Comparison of ENCODE assay signal across 22 cellular contexts in the genomic region with DNA sequence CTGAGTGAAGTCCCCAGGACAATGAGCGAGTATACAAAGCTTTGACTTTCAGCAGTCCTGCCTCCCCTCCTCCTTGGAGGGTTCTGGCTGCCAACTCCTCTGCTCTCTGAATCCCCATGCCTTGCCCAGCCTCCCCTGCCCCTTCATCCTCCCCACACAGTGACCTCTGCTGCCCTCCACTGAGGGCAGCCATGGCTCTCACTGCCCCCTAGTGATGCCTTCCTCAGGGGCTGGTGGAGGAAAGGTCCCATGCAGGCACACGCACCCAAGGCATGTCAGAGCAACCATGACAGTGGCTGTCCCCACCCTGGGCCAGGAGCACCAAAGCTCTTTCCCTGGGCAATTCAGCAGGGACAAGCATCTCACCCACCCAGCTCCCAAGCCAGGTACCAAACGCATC. TPM values are rescaled to one million over a fixed set of nuclear protein-coding genes. Genes with fewer than 3 reads are reported as not detected.
A peak's percentile ranks its signal among the peaks of the same experiment; 100 is the strongest.
DNase-seq lines count a peak whose midpoint lies in the region; ATAC-seq and TF ChIP-seq lines count a peak whose summit lies in the region.
"Had no signal": no experiment of that assay in that cellular context is flagged by ENCODE, and none has a peak within 500 bp of the region (broad histone marks: within the 10 kb centered on the region; RNA-seq: fewer than 3 reads in every experiment).

No MANE protein-coding gene starts in this region.

- H3K4me3 ChIP-seq in BE2C (ENCODE audit: low read depth, low read length) = no peak overlapping the region
- H3K4me3 ChIP-seq in HCT116 (replicated peaks in 1 of 2; ENCODE audit: low read depth in 1 of 2, low read length in 2 of 2) = no peak overlapping the region
- H3K4me3 ChIP-seq in naive thymus-derived CD4-positive, alpha-beta T cell (ENCODE audit: low read length) = no peak overlapping the region
- H3K4me3 ChIP-seq: A549, SJCRH30 had no signal

- DNase-seq in BE2C = no peak
- no peak for DNase-seq in HCT116 (ENCODE audit: low read depth, low spot score)
- DNase-seq in ecto neural progenitor cell (ENCODE audit: low spot score) = peak; percentile 32
- no peak for DNase-seq in naive thymus-derived CD4-positive, alpha-beta T cell
- DNase-seq in NCI-H526 (lab: John Stamatoyannopoulos, UW) = no peak
- DNase-seq in hepatic stellate cell (ENCODE audit: low spot score) = no peak
- DNase-seq in HuH-7.5 (ENCODE audit: low spot score) = no peak
- DNase-seq: Calu3; CD4-positive, CD25-positive, alpha-beta regulatory T cell; DMS79; GDM1; H7; IMR-90; NCI-H1092 treated with DMSO at 0.1 percent for 48 hours; NCI-H1694; NCI-H2107; NCI-H226; NK-92 treated with Interleukin-12 subunit alpha and Interleukin-12 subunit beta, amount 100 ng/mL, for 24 hours; SJCRH30 had no signal

- CTCF ChIA-PET in HCT116 (lab: Charles Lee) = no interaction called here
- CTCF ChIA-PET in naive thymus-derived CD4-positive, alpha-beta T cell (lab: Charles Lee) = no interaction called here

- H3K9ac ChIP-seq in HCT116 (ENCODE audit: low read length) = no peak overlapping the region

- no peaks in the 10 kb centered on the region for H4K20me1 ChIP-seq in HCT116 (ENCODE audit: insufficient read depth)

- TF ChIP-seq RAD21 in HCT116 (IDR thresholded peaks at IDR 0.05; ENCODE audit: low read depth) = peak; percentile 16; the same call in 1 of the 2 replicates

- POLR2A ChIA-PET in HCT116 (lab: Charles Lee) = no interaction called here
- POLR2A ChIA-PET in naive thymus-derived CD4-positive, alpha-beta T cell (lab: Charles Lee) = no interaction called here

- no peak overlapping the region for H3K27ac Mint-ChIP-seq in naive thymus-derived CD4-positive, alpha-beta T cell

- H3K27ac ChIP-seq in HCT116 (ENCODE audit: low read depth, low read length) = no peak overlapping the region
- H3K27ac ChIP-seq in naive thymus-derived CD4-positive, alpha-beta T cell (ENCODE audit: low read depth, low read length) = no peak overlapping the region
- H3K27ac ChIP-seq: A549, RWPE1, SJCRH30 had no signal

- H3K9me2 ChIP-seq in HCT116 (ENCODE audit: insufficient read depth) = no peaks in the 10 kb centered on the region

- intact Hi-C loops in HCT116 (cut with micrococcal nuclease) = no loop called here
- intact Hi-C loops in naive thymus-derived CD4-positive, alpha-beta T cell (cut with micrococcal nuclease) = no loop called here

- H3K27me3 Mint-ChIP-seq in naive thymus-derived CD4-positive, alpha-beta T cell = peaks cover 0 to 8% (median 5%) of the 10 kb centered on the region in 5 donors
- H3K27me3 Mint-ChIP-seq: CD4-positive, CD25-positive, alpha-beta regulatory T cell had no signal

- H3K4me2 ChIP-seq in HCT116 (ENCODE audit: low read length) = no peak overlapping the region
- H3K4me2 ChIP-seq: A549 had no signal

- no peak for TF ChIP-seq POLR2A in HCT116 (IDR thresholded peaks at IDR 0.05; ENCODE audit: borderline replicate concordance, extremely low read depth, insufficient read depth, insufficient read length)

- no peaks in the 10 kb centered on the region for H3K36me3 Mint-ChIP-seq in naive thymus-derived CD4-positive, alpha-beta T cell
- H3K36me3 Mint-ChIP-seq: CD4-positive, CD25-positive, alpha-beta regulatory T cell had no signal

- H3K9me3 ChIP-seq in BE2C = no peaks in the 10 kb centered on the region
- H3K9me3 ChIP-seq in HCT116 (ENCODE audit: control insufficient read depth in 1 of 2, insufficient read depth in 1 of 2, low read depth in 1 of 2, low read length in 2 of 2) = no peaks in the 10 kb centered on the region
- H3K9me3 ChIP-seq in naive thymus-derived CD4-positive, alpha-beta T cell (ENCODE audit: control insufficient read depth in 2 of 3, low read length in 3 of 3) = no peaks in the 10 kb centered on the region
- H3K9me3 ChIP-seq: A549, SJCRH30 had no signal

- TF ChIP-seq CTCF in BE2C (IDR thresholded peaks at IDR 0.05; ENCODE audit: low read depth, low read length) = 0 out of 2 replicates have a peak, but pooled peaks have one; percentile 3
- 0 out of 6 replicates have a peak, but pooled peaks of 1 of the 3 experiments have one; percentile 8 for TF ChIP-seq CTCF in HCT116 (IDR thresholded peaks at IDR 0.05 in 2 of 3, conservative IDR thresholded peaks at IDR 0.05 in 1 of 3; ENCODE audit: borderline replicate concordance in 1 of 3, insufficient read depth in 1 of 3, low read depth in 2 of 3, low read length in 2 of 3)

- ATAC-seq in HCT116 (0 out of 2 replicates have a peak, but pooled peaks have one; percentile 54), GM21447 (IDR thresholded peaks at IDR 0.05; ENCODE audit: unreplicated experiment) (no peak)
- ATAC-seq in naive thymus-derived CD4-positive, alpha-beta T cell = peak; percentile 18

- H3K4me3 Mint-ChIP-seq in naive thymus-derived CD4-positive, alpha-beta T cell = no peak overlapping the region
- H3K4me3 Mint-ChIP-seq: CD4-positive, CD25-positive, alpha-beta regulatory T cell had no signal

- H2AFZ ChIP-seq in HCT116 (ENCODE audit: low read depth, low read length, poor library complexity, severe bottlenecking) = no peak overlapping the region

- H3K27me3 ChIP-seq in BE2C = peaks cover under 1% of the 10 kb centered on the region; the same call in 1 of the 2 replicates
- no peaks in the 10 kb centered on the region for H3K27me3 ChIP-seq in HCT116 (ENCODE audit: insufficient read depth, low read length)
- no peaks in the 10 kb centered on the region for H3K27me3 ChIP-seq in naive thymus-derived CD4-positive, alpha-beta T cell (ENCODE audit: control insufficient read depth in 2 of 2, insufficient read depth in 2 of 2, low read length in 2 of 2)
- H3K27me3 ChIP-seq: SJCRH30 had no signal

- RAD21 ChIA-PET in HCT116 (lab: Charles Lee; ENCODE audit: low non-redundant PET in 1 of 2, low total read pairs in 2 of 2, uncharacterized antibody in 2 of 2, unreplicated experiment in 2 of 2) = no interaction called here

- no peaks in the 10 kb centered on the region for H3K4me1 Mint-ChIP-seq in naive thymus-derived CD4-positive, alpha-beta T cell
- H3K4me1 Mint-ChIP-seq: CD4-positive, CD25-positive, alpha-beta regulatory T cell had no signal

- H3K36me3 ChIP-seq in BE2C (no peaks in the 10 kb centered on the region), HCT116 (ENCODE audit: control insufficient read depth in 1 of 2, insufficient read depth in 2 of 2, low read length in 2 of 2) (no peaks in the 10 kb centered on the region)
- H3K36me3 ChIP-seq in naive thymus-derived CD4-positive, alpha-beta T cell (ENCODE audit: control insufficient read depth in 2 of 3, insufficient read depth in 3 of 3, low read length in 3 of 3) = no peaks in the 10 kb centered on the region
- H3K36me3 ChIP-seq: SJCRH30 had no signal

- no peaks in the 10 kb centered on the region for H3K4me1 ChIP-seq in BE2C
- no peaks in the 10 kb centered on the region for H3K4me1 ChIP-seq in HCT116 (ENCODE audit: control insufficient read depth in 1 of 2, insufficient read depth in 2 of 2, low read length in 2 of 2)
- H3K4me1 ChIP-seq in naive thymus-derived CD4-positive, alpha-beta T cell (ENCODE audit: control insufficient read depth in 2 of 2, insufficient read depth in 2 of 2, low read length in 2 of 2) = no peaks in the 10 kb centered on the region
- H3K4me1 ChIP-seq: A549, SJCRH30 had no signal

- H3K9me3 Mint-ChIP-seq in naive thymus-derived CD4-positive, alpha-beta T cell = peaks cover 0 to 1% (median 0%) of the 10 kb centered on the region in 11 donors
- H3K9me3 Mint-ChIP-seq: CD4-positive, CD25-positive, alpha-beta regulatory T cell had no signal

- no peaks in the 10 kb centered on the region for H3K79me2 ChIP-seq in HCT116 (ENCODE audit: insufficient read depth, low read length)

- no TSS peak for BruUV-seq in HCT116 (replicated peaks; lab: Mats Ljungman, UMichigan)

TF ChIP-seq in HCT116, 20 proteins besides CTCF, POLR2A, EP300 and RAD21:
- TF ChIP-seq FOSL1 (IDR thresholded peaks at IDR 0.05; ENCODE audit: low read depth) = no peak
- no peak for TF ChIP-seq SIN3A (IDR thresholded peaks at IDR 0.05; ENCODE audit: low read depth)
- no peak for TF ChIP-seq CEBPB (IDR thresholded peaks at IDR 0.05; ENCODE audit: low read depth)
- no peak for TF ChIP-seq EZH2phosphoT487 (IDR thresholded peaks at IDR 0.05; ENCODE audit: borderline replicate concordance)
- no peak for TF ChIP-seq ELF1 (IDR thresholded peaks at IDR 0.05; ENCODE audit: borderline replicate concordance, low read depth)
- TF ChIP-seq, protein P1, sequence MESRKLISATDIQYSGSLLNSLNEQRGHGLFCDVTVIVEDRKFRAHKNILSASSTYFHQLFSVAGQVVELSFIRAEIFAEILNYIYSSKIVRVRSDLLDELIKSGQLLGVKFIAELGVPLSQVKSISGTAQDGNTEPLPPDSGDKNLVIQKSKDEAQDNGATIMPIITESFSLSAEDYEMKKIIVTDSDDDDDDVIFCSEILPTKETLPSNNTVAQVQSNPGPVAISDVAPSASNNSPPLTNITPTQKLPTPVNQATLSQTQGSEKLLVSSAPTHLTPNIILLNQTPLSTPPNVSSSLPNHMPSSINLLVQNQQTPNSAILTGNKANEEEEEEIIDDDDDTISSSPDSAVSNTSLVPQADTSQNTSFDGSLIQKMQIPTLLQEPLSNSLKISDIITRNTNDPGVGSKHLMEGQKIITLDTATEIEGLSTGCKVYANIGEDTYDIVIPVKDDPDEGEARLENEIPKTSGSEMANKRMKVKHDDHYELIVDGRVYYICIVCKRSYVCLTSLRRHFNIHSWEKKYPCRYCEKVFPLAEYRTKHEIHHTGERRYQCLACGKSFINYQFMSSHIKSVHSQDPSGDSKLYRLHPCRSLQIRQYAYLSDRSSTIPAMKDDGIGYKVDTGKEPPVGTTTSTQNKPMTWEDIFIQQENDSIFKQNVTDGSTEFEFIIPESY (IDR thresholded peaks at IDR 0.05; ENCODE audit: extremely low read depth, insufficient replicate concordance, low read length) = no peak
- TF ChIP-seq JUND (IDR thresholded peaks at IDR 0.05) = no peak
TF ChIP-seq in HCT116: peak in this region for 0.

RNA-seq across cellular contexts. Expression of a gene that starts 40.9 kb away (rescaled TPM):
- not detected for polyA plus RNA-seq in BE2C (2012; ENCODE audit: insufficient read depth, insufficient read length, low read depth)
- 0.30 TPM for total RNA-seq in HCT116 (2021; ENCODE audit: unreplicated experiment)
- polyA plus RNA-seq in HCT116 (2012) = 0.04 and 0.20 TPM in 2 replicates
- total RNA-seq in naive thymus-derived CD4-positive, alpha-beta T cell = under 1 TPM in 1 of 5 experiments, not detected in 4; 0.24 TPM
- polyA plus RNA-seq in naive thymus-derived CD4-positive, alpha-beta T cell = not detected
- total RNA-seq: CD4-positive, CD25-positive, alpha-beta regulatory T cell; H7; SJCRH30 had no signal
- polyA plus RNA-seq: CD4-positive, CD25-positive, alpha-beta regulatory T cell; IMR-90 had no signal
